ENCODE assay signal across 27 cellular contexts in the genomic region with DNA sequence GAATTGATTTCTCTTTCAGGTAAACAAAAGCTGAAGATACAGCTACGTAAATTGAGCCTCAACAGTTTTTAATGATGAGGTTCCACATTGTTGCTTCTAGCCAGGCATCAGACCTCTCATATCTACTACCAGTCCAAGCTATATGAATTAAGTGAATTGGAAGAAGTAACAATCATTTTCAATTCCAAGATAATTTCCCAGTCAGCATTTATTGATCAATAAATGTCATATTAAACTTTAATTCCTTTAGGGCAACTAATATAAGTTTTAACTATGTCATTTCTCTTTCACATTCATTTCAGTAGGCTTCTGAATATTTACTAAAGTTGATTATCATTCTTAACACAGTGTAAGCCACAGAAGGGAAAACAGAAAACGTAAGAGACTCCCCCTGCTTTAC.
"Had no signal": no experiment of that assay in that cellular context is flagged by ENCODE, and none has a peak within 500 bp of the region (broad histone marks: within the 10 kb centered on the region; RNA-seq: fewer than 3 reads in every experiment).

No MANE protein-coding gene starts in this region.

- H3K36me3 Mint-ChIP-seq: naive thymus-derived CD8-positive, alpha-beta T cell; natural killer cell treated with Interleukin-12 subunit alpha and Interleukin-12 subunit beta and Interleukin-15 and Interleukin-18, amount 100 ng/mL, for 72 hours; neural progenitor cell; stimulated activated effector memory CD8-positive, alpha-beta T cell treated with anti-CD3 and anti-CD28 coated beads, Interleukin-12 subunit alpha, Interleukin-12 subunit beta, amount 100 ng/mL, for 72 hours; stimulated activated naive B cell treated with anti-CD40 and anti-IgM and Interleukin-4, amounts not matched to agents 10 μg/mL and 1 μg/mL and 100 μg/mL, for 72 hours had no signal

- H2AFZ ChIP-seq: parathyroid adenoma had no signal

- H3K4me1 Mint-ChIP-seq: naive thymus-derived CD8-positive, alpha-beta T cell; stimulated activated effector memory CD8-positive, alpha-beta T cell treated with anti-CD3 and anti-CD28 coated beads, Interleukin-12 subunit alpha, Interleukin-12 subunit beta, amount 100 ng/mL, for 72 hours; stimulated activated naive B cell treated with anti-CD40 and anti-IgM and Interleukin-4, amounts not matched to agents 10 μg/mL and 1 μg/mL and 100 μg/mL, for 72 hours had no signal

- H3K79me2 ChIP-seq: parathyroid adenoma had no signal

- H3K4me2 ChIP-seq: neural progenitor cell had no signal

- H3K4me3 Mint-ChIP-seq: naive thymus-derived CD8-positive, alpha-beta T cell; natural killer cell treated with Interleukin-12 subunit alpha and Interleukin-12 subunit beta and Interleukin-15 and Interleukin-18, amount 100 ng/mL, for 72 hours; neural progenitor cell; stimulated activated effector memory CD8-positive, alpha-beta T cell treated with anti-CD3 and anti-CD28 coated beads, Interleukin-12 subunit alpha, Interleukin-12 subunit beta, amount 100 ng/mL, for 72 hours; stimulated activated naive B cell treated with anti-CD40 and anti-IgM and Interleukin-4, amounts not matched to agents 10 μg/mL and 1 μg/mL and 100 μg/mL, for 72 hours; stimulated activated naive CD8-positive, alpha-beta T cell treated with anti-CD3 and anti-CD28 coated beads, Interleukin-15, Interleukin-2, amounts not matched to agents 100 ng/mL and 50 ng/mL, for 24 hours had no signal

- ATAC-seq: naive thymus-derived CD8-positive, alpha-beta T cell; natural killer cell treated with Interleukin-12 subunit alpha and Interleukin-12 subunit beta and Interleukin-15 and Interleukin-18, amount 100 ng/mL, for 72 hours; psoas muscle; right cardiac atrium; sciatic nerve; stimulated activated effector memory CD8-positive, alpha-beta T cell treated with anti-CD3 and anti-CD28 coated beads, Interleukin-12 subunit alpha, Interleukin-12 subunit beta, amount 100 ng/mL, for 72 hours; stimulated activated naive B cell treated with anti-CD40 and anti-IgM and Interleukin-4, amounts not matched to agents 10 μg/mL and 1 μg/mL and 100 μg/mL, for 72 hours had no signal

- H3K27ac Mint-ChIP-seq: naive thymus-derived CD8-positive, alpha-beta T cell; natural killer cell treated with Interleukin-12 subunit alpha and Interleukin-12 subunit beta and Interleukin-15 and Interleukin-18, amount 100 ng/mL, for 72 hours; neural progenitor cell; progenitor cell of endocrine pancreas; stimulated activated effector memory CD8-positive, alpha-beta T cell treated with anti-CD3 and anti-CD28 coated beads, Interleukin-12 subunit alpha, Interleukin-12 subunit beta, amount 100 ng/mL, for 72 hours; stimulated activated naive B cell treated with anti-CD40 and anti-IgM and Interleukin-4, amounts not matched to agents 10 μg/mL and 1 μg/mL and 100 μg/mL, for 72 hours; stimulated activated naive CD8-positive, alpha-beta T cell treated with anti-CD3 and anti-CD28 coated beads, Interleukin-15, Interleukin-2, amounts not matched to agents 100 ng/mL and 50 ng/mL, for 24 hours had no signal

- H3K9me3 ChIP-seq: ovary, psoas muscle, stomach, thoracic aorta, thyroid gland, tibial nerve, upper lobe of left lung, vagina had no signal

- H3K27ac ChIP-seq: neural progenitor cell, ovary, parathyroid adenoma, psoas muscle, skin epidermis, stomach, thoracic aorta, thyroid gland, tibial nerve, upper lobe of left lung, vagina had no signal

- H3K27me3 ChIP-seq: neural progenitor cell, ovary, stomach, thyroid gland, tibial nerve, upper lobe of left lung, vagina had no signal

- H3K9me3 Mint-ChIP-seq: natural killer cell treated with Interleukin-12 subunit alpha and Interleukin-12 subunit beta and Interleukin-15 and Interleukin-18, amount 100 ng/mL, for 72 hours; neural progenitor cell; stimulated activated effector memory CD8-positive, alpha-beta T cell treated with anti-CD3 and anti-CD28 coated beads, Interleukin-12 subunit alpha, Interleukin-12 subunit beta, amount 100 ng/mL, for 72 hours had no signal

- DNase-seq: naive thymus-derived CD8-positive, alpha-beta T cell; occipital lobe; ovary; psoas muscle; right cardiac atrium; stimulated activated CD4-positive, alpha-beta T cell treated with anti-CD3 and anti-CD28 coated beads, Interleukin-15, amount 100 ng/mL, for 24 hours; stimulated activated CD4-positive, alpha-beta T cell treated with anti-CD3 and anti-CD28 coated beads, Interleukin-2, amount 100 ng/mL, for 24 hours; stimulated activated CD4-positive, alpha-beta T cell treated with anti-CD3 and anti-CD28 coated beads, Interleukin-2, amount 100 ng/mL, for 48 hours; stimulated activated CD4-positive, alpha-beta T cell treated with anti-CD3 and anti-CD28 coated beads, Interleukin-4, amount 100 ng/mL, for 24 hours; stimulated activated naive B cell treated with anti-CD40 and anti-IgM and Interleukin-4, amounts not matched to agents 10 μg/mL and 1 μg/mL and 100 μg/mL, for 72 hours; stimulated activated naive CD4-positive, alpha-beta T cell treated with Interleukin-2 at 50 U/mL for 16 hours; stomach; thyroid gland; trophoblast cell; upper lobe of left lung had no signal

- H3K27me3 Mint-ChIP-seq: natural killer cell treated with Interleukin-12 subunit alpha and Interleukin-12 subunit beta and Interleukin-15 and Interleukin-18, amount 100 ng/mL, for 72 hours; stimulated activated naive B cell treated with anti-CD40 and anti-IgM and Interleukin-4, amounts not matched to agents 10 μg/mL and 1 μg/mL and 100 μg/mL, for 72 hours had no signal

- H3K4me1 ChIP-seq: neural progenitor cell, parathyroid adenoma, psoas muscle, stomach, thyroid gland, tibial nerve, upper lobe of left lung, vagina had no signal

- FAIRE-seq: urothelium cell line had no signal

- H3K4me3 ChIP-seq: neural progenitor cell, ovary, psoas muscle, skin epidermis, stomach, thoracic aorta, thyroid gland, tibial nerve, upper lobe of left lung, vagina had no signal

- H3K9ac ChIP-seq: neural progenitor cell, parathyroid adenoma had no signal

- H3K36me3 ChIP-seq: neural progenitor cell, ovary, stomach, thoracic aorta, thyroid gland, tibial nerve, upper lobe of left lung, vagina had no signal
